In genomic region chrX:39889704-39890103, GRCh38 we compare ENCODE assay signal across 18 cellular contexts.
A peak's percentile ranks its signal among the peaks of the same experiment; 100 is the strongest.
DNase-seq lines count a peak whose midpoint lies in the region; ATAC-seq, FAIRE-seq and TF ChIP-seq lines count a peak whose summit lies in the region.
"Had no signal": no experiment of that assay in that cellular context is flagged by ENCODE, and none has a peak within 500 bp of the region (broad histone marks: within the 10 kb centered on the region; RNA-seq: fewer than 3 reads in every experiment).

No MANE protein-coding gene starts in this region.

- intact Hi-C loops in Right ventricle myocardium superior (cut with DNase I) = loop anchor here (10.0 kb wide), 1 partner anchor 55 kb away; no protein-coding TSS in a partner anchor
- intact Hi-C loops in mucosa of descending colon (cut with DNase I, micrococcal nuclease) = no loop called here

- H3K27ac ChIP-seq in right atrium auricular region (peak overlapping the region; percentile 37 to 48), VCaP (peak overlapping the region; percentile 67)

- H3K9me3 ChIP-seq in right atrium auricular region = no peaks in the 10 kb centered on the region
- no peaks in the 10 kb centered on the region for H3K9me3 ChIP-seq in mucosa of descending colon
- H3K9me3 ChIP-seq: Caco-2 had no signal

- ATAC-seq in Right ventricle myocardium superior (ENCODE audit: poor library complexity) (no peak), mucosa of descending colon (peak; percentile 47), HG03108 (IDR thresholded peaks at IDR 0.05; ENCODE audit: unreplicated experiment) (no peak)
- ATAC-seq: CD8-positive, alpha-beta T cell; GM23338; HCT116 had no signal

- no peaks in the 10 kb centered on the region for H3K27me3 ChIP-seq in right atrium auricular region

- no peak for DNase-seq in right atrium auricular region (ENCODE audit: low spot score)
- DNase-seq in Right ventricle myocardium superior = no peak
- no peak for DNase-seq in GM19239 (ENCODE audit: insufficient read length, low spot score)
- no peak for DNase-seq in mucosa of descending colon
- no peak for DNase-seq in dedifferentiated amniotic fluid mesenchymal stem cell (ENCODE audit: extremely low spot score)
- DNase-seq: C1 segment of cervical spinal cord; Caco-2; CD4-positive, CD25-positive, alpha-beta regulatory T cell; CD8-positive, alpha-beta T cell; DMS153; DND-41; H9 had no signal

- peaks cover 0 to 7% of the 10 kb centered on the region in 2 donors for H3K4me1 ChIP-seq in right atrium auricular region
- no peaks in the 10 kb centered on the region for H3K4me1 ChIP-seq in mucosa of descending colon (ENCODE audit: low read depth)
- H3K4me1 ChIP-seq: Caco-2 had no signal

- peak; percentile 59 for FAIRE-seq in GM19239 (lab: Jason Lieb, UNC)
- FAIRE-seq: G401.6, GM12892 had no signal

- H3K4me3 ChIP-seq in right atrium auricular region (no peak overlapping the region), mucosa of descending colon (no peak overlapping the region)
- H3K4me3 ChIP-seq: GM23338 had no signal

- H3K36me3 ChIP-seq in right atrium auricular region (no peaks in the 10 kb centered on the region), mucosa of descending colon (ENCODE audit: low read depth) (no peaks in the 10 kb centered on the region)

- no peak for TF ChIP-seq CTCF in right atrium auricular region (IDR thresholded peaks at IDR 0.05)
- TF ChIP-seq CTCF in VCaP (conservative IDR thresholded peaks at IDR 0.05) = no peak
- TF ChIP-seq CTCF in mucosa of descending colon (IDR thresholded peaks at IDR 0.05) = no peak
